In the genomic region with DNA sequence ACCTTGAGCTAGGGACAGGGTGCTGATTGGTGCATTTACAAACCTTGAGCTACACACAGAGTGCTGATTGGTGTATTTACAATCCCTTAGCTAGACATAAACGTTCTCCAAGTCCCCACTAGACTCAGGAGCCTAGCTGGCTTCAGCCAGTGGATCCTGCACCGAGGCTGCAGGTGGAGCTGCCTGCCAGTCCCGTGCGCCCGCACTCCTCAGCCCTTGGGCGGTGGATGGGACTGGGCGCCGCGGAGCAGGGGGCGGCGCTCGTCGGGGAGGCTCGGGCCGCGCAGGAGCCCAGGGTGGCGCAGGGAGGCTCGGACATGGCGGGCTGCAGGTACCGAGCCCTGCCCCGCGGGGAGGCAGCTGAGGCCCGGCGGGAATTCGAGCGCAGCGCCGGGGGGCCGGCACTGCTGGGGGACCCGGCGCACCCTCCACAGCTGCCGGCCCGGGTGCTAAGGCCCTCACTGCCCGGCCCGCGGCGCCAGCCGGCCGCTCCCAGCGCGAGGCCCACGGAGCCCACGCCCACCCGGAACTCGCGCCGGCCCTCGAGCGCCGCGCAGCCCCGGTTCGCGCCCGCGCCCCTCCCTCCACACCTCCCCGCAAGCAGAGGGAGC, we compare ENCODE assay signal across 8 cellular contexts.
DNase-seq lines count a peak whose midpoint lies in the region; ATAC-seq, FAIRE-seq and TF ChIP-seq lines count a peak whose summit lies in the region.
"Not testable (repeated sequence)": the region's sequence is repeated elsewhere in the genome, so short reads cannot be mapped to it uniquely, and the experiment has no call there.

No MANE protein-coding gene starts in this region.

- not testable (repeated sequence) for H3K36me3 ChIP-seq in CD4-positive, CD25-positive, alpha-beta regulatory T cell (ENCODE audit: control insufficient read depth, insufficient read depth, low read length); Loucy (ENCODE audit: insufficient read depth, low read length); endothelial cell of umbilical vein (ENCODE audit: control insufficient read depth in 2 of 2, extremely low read depth in 1 of 2, insufficient read depth in 2 of 2, low read length in 2 of 2); kidney (ENCODE audit: control insufficient read depth in 1 of 2, insufficient read depth in 2 of 2, low read length in 2 of 2); trophoblast cell (ENCODE audit: control insufficient read depth in 1 of 2, insufficient read depth in 2 of 2, low read length in 2 of 2); subcutaneous abdominal adipose tissue (ENCODE audit: control insufficient read depth in 5 of 5, insufficient read depth in 5 of 5, low read length in 5 of 5)

- not testable (repeated sequence) for H4K20me1 ChIP-seq in Loucy (ENCODE audit: insufficient read depth, low read length, poor library complexity, severe bottlenecking); endothelial cell of umbilical vein (replicated peaks; ENCODE audit: control insufficient read depth, extremely low read depth, insufficient read depth, low read length)

- H3K4me3 ChIP-seq in CD4-positive, CD25-positive, alpha-beta regulatory T cell (ENCODE audit: low read depth, low read length); kidney (ENCODE audit: low read length in 2 of 2); trophoblast cell (ENCODE audit: low read depth, low read length): not testable (repeated sequence)
- H3K4me3 ChIP-seq in Loucy (ENCODE audit: low read length, poor library complexity, severe bottlenecking), result peak overlapping the region; percentile 43
- H3K4me3 ChIP-seq in endothelial cell of umbilical vein (replicated peaks in 1 of 3; ENCODE audit: insufficient read depth in 1 of 3, low read depth in 1 of 3, low read length in 3 of 3), result peak overlapping the region in 2 of 3 experiments; percentile 23 to 39
- peak overlapping the region in 4 of 5 donors; percentile 44 to 64 (median 54) for H3K4me3 ChIP-seq in subcutaneous abdominal adipose tissue (ENCODE audit: low read depth in 1 of 5, low read length in 5 of 5)

- not testable (repeated sequence) for H3K9ac ChIP-seq in Loucy (ENCODE audit: low read depth, low read length, poor library complexity, severe bottlenecking); endothelial cell of umbilical vein (replicated peaks; ENCODE audit: extremely low read depth, insufficient read depth, low read length); kidney (ENCODE audit: low read length in 2 of 2); trophoblast cell (ENCODE audit: low read length)
- peak overlapping the region in 1 of 5 donors; percentile 20 for H3K9ac ChIP-seq in subcutaneous abdominal adipose tissue (ENCODE audit: low read length in 5 of 5)

- no CpG with 5 or more reads among the region's 57 CpGs for WGBS in trophoblast cell (ENCODE audit: extremely low coverage, insufficient coverage, insufficient read length)

- not testable (repeated sequence) for H2BK12ac ChIP-seq in trophoblast cell (ENCODE audit: low read length)

- peaks cover 44% of the 10 kb centered on the region for H3K27me3 Mint-ChIP-seq in CD4-positive, CD25-positive, alpha-beta regulatory T cell
- peaks cover 25% of the 10 kb centered on the region for H3K27me3 Mint-ChIP-seq in activated naive CD4-positive, alpha-beta T cell treated with anti-CD3 and anti-CD28 coated beads for 36 hours (ENCODE audit: low read depth)

- H3K9me3 Mint-ChIP-seq in CD4-positive, CD25-positive, alpha-beta regulatory T cell; activated naive CD4-positive, alpha-beta T cell treated with anti-CD3 and anti-CD28 coated beads for 36 hours: not testable (repeated sequence)

- H3K4me1 ChIP-seq in CD4-positive, CD25-positive, alpha-beta regulatory T cell (ENCODE audit: control insufficient read depth, insufficient read depth, low read length, poor library complexity, severe bottlenecking), result peaks cover 17% of the 10 kb centered on the region
- not testable (repeated sequence) for H3K4me1 ChIP-seq in Loucy (ENCODE audit: insufficient read depth, low read length, poor library complexity, severe bottlenecking); kidney (ENCODE audit: control insufficient read depth in 1 of 2, insufficient read depth in 1 of 2, low read depth in 1 of 2, low read length in 2 of 2); trophoblast cell (ENCODE audit: control insufficient read depth in 1 of 2, insufficient read depth in 2 of 2, low read length in 2 of 2)
- peaks cover 15% of the 10 kb centered on the region for H3K4me1 ChIP-seq in endothelial cell of umbilical vein (ENCODE audit: control insufficient read depth, extremely low read depth, insufficient read depth, low read length)
- H3K4me1 ChIP-seq in subcutaneous abdominal adipose tissue (ENCODE audit: control insufficient read depth in 5 of 5, insufficient read depth in 5 of 5, low read length in 5 of 5), result peaks cover 0 to 22% (median 3%) of the 10 kb centered on the region in 5 donors

- H3K79me2 ChIP-seq in Loucy (ENCODE audit: insufficient read depth, low read length); endothelial cell of umbilical vein (ENCODE audit: control insufficient read depth, insufficient read depth, low read length); trophoblast cell (ENCODE audit: control insufficient read depth, insufficient read depth, low read length, poor library complexity): not testable (repeated sequence)

- H3K14ac ChIP-seq in trophoblast cell (ENCODE audit: low read length), result not testable (repeated sequence)

- not testable (repeated sequence) for H4K91ac ChIP-seq in trophoblast cell (ENCODE audit: low read depth, low read length)

- not testable (repeated sequence) for H3K18ac ChIP-seq in trophoblast cell (ENCODE audit: low read length)

- not testable (repeated sequence) for H3K9me1 ChIP-seq in endothelial cell of umbilical vein (replicated peaks; ENCODE audit: control insufficient read depth, extremely low read depth, insufficient read depth, low read length)

- H3K27me3 ChIP-seq in CD4-positive, CD25-positive, alpha-beta regulatory T cell (ENCODE audit: control insufficient read depth, insufficient read depth, low read length), result peaks cover 15% of the 10 kb centered on the region
- not testable (repeated sequence) for H3K27me3 ChIP-seq in Loucy (ENCODE audit: insufficient read depth, low read length, poor library complexity, severe bottlenecking)
- H3K27me3 ChIP-seq in endothelial cell of umbilical vein (ENCODE audit: control insufficient read depth in 2 of 2, insufficient read depth in 2 of 2, low read length in 2 of 2) (peaks cover 15 to 18% of the 10 kb centered on the region in 2 experiments), trophoblast cell (ENCODE audit: insufficient read depth, low read length) (peaks cover 35% of the 10 kb centered on the region), subcutaneous abdominal adipose tissue (ENCODE audit: control insufficient read depth in 5 of 5, insufficient read depth in 4 of 5, low read length in 5 of 5) (peaks cover 19 to 30% (median 25%) of the 10 kb centered on the region in 5 donors)

- not testable (repeated sequence) for H2AK5ac ChIP-seq in trophoblast cell (ENCODE audit: low read length)

- POLR2A ChIA-PET in endothelial cell of umbilical vein (lab: Charles Lee), result interaction anchor here (1.1 kb wide), 1 partner anchor 13 kb away, joined by 7 read pairs; no protein-coding TSS in a partner anchor

- DNase-seq in CD4-positive, CD25-positive, alpha-beta regulatory T cell, result peak in 1 of 3 donors; percentile 25
- DNase-seq in UCSD-AML1 (lab: John Stamatoyannopoulos, UW; ENCODE audit: unreplicated experiment) (peak; percentile 65), endothelial cell of umbilical vein (ENCODE audit: low read depth, low spot score) (peak; percentile 25), kidney (peak; percentile 68)
- DNase-seq in activated naive CD4-positive, alpha-beta T cell treated with anti-CD3 and anti-CD28 coated beads for 36 hours; trophoblast cell: not testable (repeated sequence)

- ATAC-seq in CD4-positive, CD25-positive, alpha-beta regulatory T cell (ENCODE audit: low read depth in 2 of 2), result peak; percentile 7 to 33

- H2BK5ac ChIP-seq in trophoblast cell (ENCODE audit: low read depth, low read length, poor library complexity), result not testable (repeated sequence)

- dilution Hi-C loops in endothelial cell of umbilical vein (cut with MboI; ENCODE audit: extremely low pct_ligation_motif_present, low sequenced_read_pairs), result not testable (repeated sequence)

- not testable (repeated sequence) for H3K79me1 ChIP-seq in trophoblast cell (ENCODE audit: low read length)

- H3K4me1 Mint-ChIP-seq in CD4-positive, CD25-positive, alpha-beta regulatory T cell, result peaks cover 0 to 37% (median 26%) of the 10 kb centered on the region in 4 donors
- H3K4me1 Mint-ChIP-seq in activated naive CD4-positive, alpha-beta T cell treated with anti-CD3 and anti-CD28 coated beads for 36 hours (ENCODE audit: low read depth), result peaks cover 19% of the 10 kb centered on the region

- H3K23ac ChIP-seq in trophoblast cell (ENCODE audit: low read length), result not testable (repeated sequence)

- not testable (repeated sequence) for BruUV-seq in endothelial cell of umbilical vein (replicated peaks; lab: Mats Ljungman, UMichigan)

- not testable (repeated sequence) for TF ChIP-seq CTCF in Loucy (conservative IDR thresholded peaks at IDR 0.05; ENCODE audit: low read length); endothelial cell of umbilical vein (IDR thresholded peaks at IDR 0.05; ENCODE audit: extremely low read depth in 1 of 2, insufficient read depth in 1 of 2, low read depth in 1 of 2, low read length in 2 of 2); kidney (IDR thresholded peaks at IDR 0.05; ENCODE audit: borderline replicate concordance, extremely low read depth, insufficient read depth)

- H3K4ac ChIP-seq in trophoblast cell (ENCODE audit: low read depth, low read length), result not testable (repeated sequence)

- H3K27ac ChIP-seq in CD4-positive, CD25-positive, alpha-beta regulatory T cell (ENCODE audit: insufficient read depth, low read length, poor library complexity, severe bottlenecking); endothelial cell of umbilical vein (ENCODE audit: insufficient read depth, low read depth, low read length); kidney (ENCODE audit: low read depth in 2 of 2, low read length in 2 of 2); trophoblast cell (ENCODE audit: low read depth, low read length); subcutaneous abdominal adipose tissue (ENCODE audit: low read depth, low read length): not testable (repeated sequence)

- H3K4me3 Mint-ChIP-seq in CD4-positive, CD25-positive, alpha-beta regulatory T cell, result peak overlapping the region; percentile 66 to 73 (median 67)
- peak overlapping the region; percentile 38 for H3K4me3 Mint-ChIP-seq in activated naive CD4-positive, alpha-beta T cell treated with anti-CD3 and anti-CD28 coated beads for 36 hours

- H2BK120ac ChIP-seq in trophoblast cell (ENCODE audit: insufficient read depth, low read length, poor library complexity), result not testable (repeated sequence)

- not testable (repeated sequence) for H3K9me3 ChIP-seq in CD4-positive, CD25-positive, alpha-beta regulatory T cell (ENCODE audit: control insufficient read depth in 2 of 2, low read length in 2 of 2); Loucy (ENCODE audit: insufficient read depth, low read depth, low read length); endothelial cell of umbilical vein (replicated peaks; ENCODE audit: control insufficient read depth, insufficient read depth, low read length); kidney (ENCODE audit: control insufficient read depth in 1 of 2, low read length in 2 of 2); trophoblast cell (ENCODE audit: insufficient read depth, low read depth, low read length); subcutaneous abdominal adipose tissue (ENCODE audit: control insufficient read depth in 5 of 5, low read length in 5 of 5)

- H4K12ac ChIP-seq in trophoblast cell (ENCODE audit: low read depth, low read length), result not testable (repeated sequence)

- H3K36me3 Mint-ChIP-seq in CD4-positive, CD25-positive, alpha-beta regulatory T cell; activated naive CD4-positive, alpha-beta T cell treated with anti-CD3 and anti-CD28 coated beads for 36 hours (ENCODE audit: low read depth): not testable (repeated sequence)

- not testable (repeated sequence) for H3K9me2 ChIP-seq in Loucy (replicated peaks; ENCODE audit: low read depth, low read length)

- not testable (repeated sequence) for H3K4me2 ChIP-seq in Loucy (ENCODE audit: low read depth, low read length, poor library complexity, severe bottlenecking)
- H3K4me2 ChIP-seq in endothelial cell of umbilical vein (ENCODE audit: insufficient read depth, low read length) (peak overlapping the region; percentile 30), trophoblast cell (ENCODE audit: low read length) (peak overlapping the region; percentile 39)

- H4K8ac ChIP-seq in trophoblast cell (ENCODE audit: low read depth, low read length), result not testable (repeated sequence)

- not testable (repeated sequence) for TF ChIP-seq POLR2A in endothelial cell of umbilical vein (IDR thresholded peaks at IDR 0.05; ENCODE audit: low read depth, low read length)

- H3K27ac Mint-ChIP-seq in CD4-positive, CD25-positive, alpha-beta regulatory T cell; activated naive CD4-positive, alpha-beta T cell treated with anti-CD3 and anti-CD28 coated beads for 36 hours: not testable (repeated sequence)

- intact Hi-C loops in activated naive CD4-positive, alpha-beta T cell treated with anti-CD3 and anti-CD28 coated beads for 36 hours (cut with micrococcal nuclease); kidney (cut with DNase I): not testable (repeated sequence)
- intact Hi-C loops in endothelial cell of umbilical vein (cut with micrococcal nuclease), result loop anchor here (2.0 kb wide), 2 partner anchors 31 to 37 kb away; no protein-coding TSS in a partner anchor

- H2AFZ ChIP-seq in Loucy (ENCODE audit: low read length) (peak overlapping the region; percentile 43; the same call in 1 of the 2 replicates), endothelial cell of umbilical vein (ENCODE audit: low read depth, low read length) (peak overlapping the region; percentile 83)
- not testable (repeated sequence) for H2AFZ ChIP-seq in trophoblast cell (ENCODE audit: insufficient read depth, low read length, poor library complexity)

- CTCF ChIA-PET in activated naive CD4-positive, alpha-beta T cell treated with anti-CD3 and anti-CD28 coated beads for 36 hours (lab: Charles Lee), result interaction anchor here (0.7 to 1.2 kb wide), 3 partner anchors 13 to 119 kb away, joined by 3 to 4 read pairs (median 3); no protein-coding TSS in a partner anchor
- CTCF ChIA-PET in endothelial cell of umbilical vein (lab: Charles Lee), result interaction anchor here (1.0 to 2.4 kb wide), 4 partner anchors 10 to 37 kb away, joined by 3 to 10 read pairs (median 6); no protein-coding TSS in a partner anchor

- not testable (repeated sequence) for FAIRE-seq in endothelial cell of umbilical vein (lab: Jason Lieb, UNC); kidney (lab: Jason Lieb, UNC)

- not testable (repeated sequence) for H3F3A ChIP-seq in Loucy (ENCODE audit: low read depth)
